ENCODE assay signal across 1 cellular context in genomic region chr1:31600641-31601040, GRCh38.
TF ChIP-seq lines count a peak whose summit lies in the region.

No MANE protein-coding gene starts in this region.

TF ChIP-seq in K562, 482 proteins besides CTCF, POLR2A, EP300 and RAD21:
- TF ChIP-seq CHD1 (IDR thresholded peaks at IDR 0.05; ENCODE audit: low read length), result no peak
- TF ChIP-seq GTF2F1 (IDR thresholded peaks at IDR 0.05; ENCODE audit: low read depth, low read length), result no peak
- no peak for TF ChIP-seq PURB (CRISPR knock-in tag; IDR thresholded peaks at IDR 0.05; ENCODE audit: low read depth)
- no peak for TF ChIP-seq ZBTB34 (CRISPR knock-in tag; IDR thresholded peaks at IDR 0.05)
- TF ChIP-seq STAT6 (CRISPR knock-in tag; IDR thresholded peaks at IDR 0.05), result no peak
- TF ChIP-seq THRA (IDR thresholded peaks at IDR 0.05), result no peak
- no peak for TF ChIP-seq PPARD (CRISPR knock-in tag; IDR thresholded peaks at IDR 0.05)
